ENCODE assay signal across 8 cellular contexts in genomic region chr20:8019998-8020247, GRCh38. TPM values are rescaled to one million over a fixed set of nuclear protein-coding genes. Genes with fewer than 3 reads are reported as not detected.
DNase-seq lines count a peak whose midpoint lies in the region; ATAC-seq and TF ChIP-seq lines count a peak whose summit lies in the region.

No MANE protein-coding gene starts in this region.

- H4K20me1 ChIP-seq in OCI-LY3 (ENCODE audit: insufficient read depth, low read length), result no peaks in the 10 kb centered on the region

- H3K4me3 ChIP-seq in CD8-positive, alpha-beta T cell (ENCODE audit: low read depth, low read length), result peak overlapping the region; percentile 49
- H3K4me3 ChIP-seq in OCI-LY3 (ENCODE audit: low read length) (peak overlapping the region; percentile 80), esophagus squamous epithelium (peak overlapping the region; percentile 83 to 91 (median 90)), parathyroid adenoma (ENCODE audit: low read depth, low read length) (peak overlapping the region; percentile 80)

- no peak for TF ChIP-seq POLR2A in esophagus squamous epithelium (IDR thresholded peaks at IDR 0.05)

- no peaks in the 10 kb centered on the region for H3K9me3 Mint-ChIP-seq in CD8-positive, alpha-beta T cell

- CTCF ChIA-PET in CD8-positive, alpha-beta T cell (lab: Charles Lee), result interaction anchor here (2.0 kb wide), 1 partner anchor 24 kb away, joined by 6 read pairs; no protein-coding TSS in a partner anchor

- no peaks in the 10 kb centered on the region for H3K9me3 ChIP-seq in CD8-positive, alpha-beta T cell (ENCODE audit: low read length)
- H3K9me3 ChIP-seq in OCI-LY3 (ENCODE audit: insufficient read depth, low read length), result no peaks in the 10 kb centered on the region
- H3K9me3 ChIP-seq in esophagus squamous epithelium, result no peaks in the 10 kb centered on the region
- H3K9me3 ChIP-seq in parathyroid adenoma (ENCODE audit: control insufficient read depth, low read length), result no peaks in the 10 kb centered on the region

- H3K4me1 ChIP-seq in CD8-positive, alpha-beta T cell (ENCODE audit: insufficient read depth, low read length), result peaks cover 25% of the 10 kb centered on the region
- H3K4me1 ChIP-seq in OCI-LY3 (ENCODE audit: low read length) (peaks cover 13% of the 10 kb centered on the region), esophagus squamous epithelium (peaks cover 0 to 31% (median 3%) of the 10 kb centered on the region in 3 donors), parathyroid adenoma (peaks cover 8% of the 10 kb centered on the region)

- intact Hi-C loops in CD8-positive, alpha-beta T cell (cut with DNase I, micrococcal nuclease), result loop anchor here in 1 of 2 experiments (1.0 to 5.0 kb wide), 3 partner anchors 23 to 192 kb away; partner anchors contain the start of gene PLCB1
- intact Hi-C loops in esophagus squamous epithelium (cut with DNase I) (no loop called here), posterior cingulate gyrus (cut with DNase I) (no loop called here)

- H3K4me3 Mint-ChIP-seq in CD8-positive, alpha-beta T cell, result no peak overlapping the region

- H3K27me3 Mint-ChIP-seq in CD8-positive, alpha-beta T cell (ENCODE audit: low read depth), result no peaks in the 10 kb centered on the region

- H3K36me3 ChIP-seq in CD8-positive, alpha-beta T cell (ENCODE audit: insufficient read depth, low read length), result no peaks in the 10 kb centered on the region
- H3K36me3 ChIP-seq in OCI-LY3 (replicated peaks; ENCODE audit: low read depth, low read length), result no peaks in the 10 kb centered on the region
- H3K36me3 ChIP-seq in esophagus squamous epithelium, result no peaks in the 10 kb centered on the region
- H3K36me3 ChIP-seq in parathyroid adenoma (ENCODE audit: control insufficient read depth, insufficient read depth, low read length), result no peaks in the 10 kb centered on the region

- no peak for DNase-seq in CD8-positive, alpha-beta T cell
- DNase-seq in esophagus squamous epithelium (lab: John Stamatoyannopoulos, UW) (no peak), GDM1 (lab: John Stamatoyannopoulos, UW) (no peak), posterior cingulate gyrus (no peak)
- no peak for DNase-seq in activated CD4-positive, alpha-beta T cell treated with anti-CD3 and anti-CD28 coated beads, Interleukin-2, amount 50 U/mL, for 4 hours

- H3K79me2 ChIP-seq in OCI-LY3 (ENCODE audit: low read length) (no peaks in the 10 kb centered on the region), parathyroid adenoma (peaks cover 9% of the 10 kb centered on the region)

- H3K9ac ChIP-seq in OCI-LY3 (ENCODE audit: low read length) (peak overlapping the region; percentile 73), parathyroid adenoma (peak overlapping the region; percentile 89)

- peak overlapping the region; percentile 81 for H3K27ac ChIP-seq in CD8-positive, alpha-beta T cell (ENCODE audit: low read depth, low read length)
- H3K27ac ChIP-seq in OCI-LY3 (ENCODE audit: low read length) (no peak overlapping the region), esophagus squamous epithelium (peak overlapping the region; percentile 96 to 99 (median 98)), parathyroid adenoma (peak overlapping the region; percentile 88)

- H3K36me3 Mint-ChIP-seq in CD8-positive, alpha-beta T cell, result peaks cover 12% of the 10 kb centered on the region

- no peaks in the 10 kb centered on the region for H3K27me3 ChIP-seq in CD8-positive, alpha-beta T cell (ENCODE audit: insufficient read depth, low read length)
- H3K27me3 ChIP-seq in OCI-LY3 (ENCODE audit: low read depth, low read length) (peaks cover 7% of the 10 kb centered on the region), esophagus squamous epithelium (no peaks in the 10 kb centered on the region), parathyroid adenoma (ENCODE audit: control insufficient read depth, insufficient read depth, low read length) (no peaks in the 10 kb centered on the region)

- no peak for ATAC-seq in CD8-positive, alpha-beta T cell
- ATAC-seq in HG02610 (IDR thresholded peaks at IDR 0.05; ENCODE audit: unreplicated experiment), result no peak

- H3K27ac Mint-ChIP-seq in CD8-positive, alpha-beta T cell, result no peak overlapping the region

- H3K4me2 ChIP-seq in OCI-LY3 (ENCODE audit: low read length), result peak overlapping the region; percentile 59
- H3K4me2 ChIP-seq in parathyroid adenoma (ENCODE audit: low read length), result peak overlapping the region; percentile 72

- H2AFZ ChIP-seq in OCI-LY3 (ENCODE audit: low read depth, low read length), result peak overlapping the region; percentile 72
- peak overlapping the region; percentile 91 for H2AFZ ChIP-seq in parathyroid adenoma

- 0 to 1% methylated on average over 3 of the region's 3 CpGs for WGBS in esophagus squamous epithelium, 2 donors

- peaks cover 30% of the 10 kb centered on the region for H3K4me1 Mint-ChIP-seq in CD8-positive, alpha-beta T cell (ENCODE audit: low read depth)

- POLR2A ChIA-PET in CD8-positive, alpha-beta T cell (lab: Charles Lee), result interaction anchor here (0.8 kb wide), 1 partner anchor 11 kb away, joined by 3 read pairs; no protein-coding TSS in a partner anchor

- no peak for TF ChIP-seq CTCF in CD8-positive, alpha-beta T cell (IDR thresholded peaks at IDR 0.05)
- TF ChIP-seq CTCF in OCI-LY3 (IDR thresholded peaks at IDR 0.05; ENCODE audit: low read depth, low read length) (no peak), esophagus squamous epithelium (IDR thresholded peaks at IDR 0.05) (no peak), parathyroid adenoma (IDR thresholded peaks at IDR 0.05) (no peak)

RNA-seq across cellular contexts. Expression of gene TMX4, which starts 0.4 kb away (rescaled TPM):
- 10 to 100 TPM; 45.6 to 47.9 TPM for total RNA-seq in CD8-positive, alpha-beta T cell
- 10 to 100 TPM in 2 of 4 donors, 1 to 10 TPM in 2; 9.1 to 26.5 (median 12.0) TPM for total RNA-seq in esophagus squamous epithelium
